21 cellular contexts compared by ENCODE assay signal in genomic region chr1:233356705-233356987, GRCh38. TPM values are rescaled to one million over a fixed set of nuclear protein-coding genes. Genes with fewer than 3 reads are reported as not detected.
DNase-seq lines count a peak whose midpoint lies in the region; ATAC-seq and TF ChIP-seq lines count a peak whose summit lies in the region.
"Had no signal": no experiment of that assay in that cellular context is flagged by ENCODE, and none has a peak within 500 bp of the region (broad histone marks: within the 10 kb centered on the region; RNA-seq: fewer than 3 reads in every experiment).

No MANE protein-coding gene starts in this region.

- no peaks in the 10 kb centered on the region for H3K9me3 Mint-ChIP-seq in activated T-cell treated with anti-CD3 and anti-CD28 coated beads, Interleukin-2, amount 50 U/mL, for 72 hours
- H3K9me3 Mint-ChIP-seq in dendritic cell treated with granulocyte-macrophage colony-stimulating factor and Interleukin-4, amounts not matched to agents 40 ng/mL and 50 ng/mL, for 4 days, result peaks cover 8% of the 10 kb centered on the region
- H3K9me3 Mint-ChIP-seq: activated CD4-positive, alpha-beta T cell treated with anti-CD3 and anti-CD28 coated beads, Interleukin-2, amount 10 ng/mL, durations not matched to agents 7 days and 5 days; activated naive CD4-positive, alpha-beta T cell treated with anti-CD3 and anti-CD28 coated beads, Interleukin-2, amount 50 U/mL, for 72 hours; neural progenitor cell had no signal

- H3K4me3 Mint-ChIP-seq in activated T-cell treated with anti-CD3 and anti-CD28 coated beads, Interleukin-2, amount 50 U/mL, for 72 hours, result peak overlapping the region in 1 of 2 donors; percentile 41
- peak overlapping the region; percentile 4 for H3K4me3 Mint-ChIP-seq in dendritic cell treated with granulocyte-macrophage colony-stimulating factor and Interleukin-4, amounts not matched to agents 40 ng/mL and 50 ng/mL, for 4 days
- H3K4me3 Mint-ChIP-seq: activated CD4-positive, alpha-beta T cell treated with anti-CD3 and anti-CD28 coated beads, Interleukin-2, amount 10 ng/mL, durations not matched to agents 7 days and 5 days; neural progenitor cell had no signal

- no peaks in the 10 kb centered on the region for H3K9me3 ChIP-seq in left lung
- H3K9me3 ChIP-seq: BE2C, spleen had no signal

- peaks cover 4% of the 10 kb centered on the region for H3K4me1 Mint-ChIP-seq in activated T-cell treated with anti-CD3 and anti-CD28 coated beads, Interleukin-2, amount 50 U/mL, for 72 hours (ENCODE audit: low read depth)
- peaks cover 36% of the 10 kb centered on the region for H3K4me1 Mint-ChIP-seq in dendritic cell treated with granulocyte-macrophage colony-stimulating factor and Interleukin-4, amounts not matched to agents 40 ng/mL and 50 ng/mL, for 4 days (ENCODE audit: low read depth)

- H3K27me3 Mint-ChIP-seq in activated T-cell treated with anti-CD3 and anti-CD28 coated beads, Interleukin-2, amount 50 U/mL, for 72 hours (ENCODE audit: low read depth), result no peaks in the 10 kb centered on the region
- no peaks in the 10 kb centered on the region for H3K27me3 Mint-ChIP-seq in dendritic cell treated with granulocyte-macrophage colony-stimulating factor and Interleukin-4, amounts not matched to agents 40 ng/mL and 50 ng/mL, for 4 days

- no peaks in the 10 kb centered on the region for H3K36me3 Mint-ChIP-seq in activated T-cell treated with anti-CD3 and anti-CD28 coated beads, Interleukin-2, amount 50 U/mL, for 72 hours (ENCODE audit: insufficient read depth in 2 of 2)
- H3K36me3 Mint-ChIP-seq in dendritic cell treated with granulocyte-macrophage colony-stimulating factor and Interleukin-4, amounts not matched to agents 40 ng/mL and 50 ng/mL, for 4 days (ENCODE audit: low read depth), result peaks cover 26% of the 10 kb centered on the region
- H3K36me3 Mint-ChIP-seq: activated naive CD4-positive, alpha-beta T cell treated with anti-CD3 and anti-CD28 coated beads, Interleukin-2, amount 50 U/mL, for 72 hours had no signal

- H3K27ac ChIP-seq in left lung, result no peak overlapping the region
- H3K27ac ChIP-seq: neural progenitor cell, spleen had no signal

- intact Hi-C loops in dendritic cell treated with granulocyte-macrophage colony-stimulating factor and Interleukin-4, amounts not matched to agents 40 ng/mL and 50 ng/mL, for 4 days (cut with micrococcal nuclease), result loop anchor here (2.0 kb wide), 1 partner anchor 30 kb away; the partner anchor contains the start of gene MAP3K21
- intact Hi-C loops in left lung (cut with DNase I), result no loop called here

- no peak for TF ChIP-seq CTCF in left lung (IDR thresholded peaks at IDR 0.05)

- no peaks in the 10 kb centered on the region for H3K27me3 ChIP-seq in left lung
- H3K27me3 ChIP-seq: neural progenitor cell, spleen had no signal

- DNase-seq in activated T-cell treated with anti-CD3 and anti-CD28 coated beads, Interleukin-2, amount 50 U/mL, for 72 hours, result no peak
- no peak for DNase-seq in activated T-cell treated with anti-CD3 and anti-CD28 coated beads, Interleukin-2, amount 50 U/mL, for 1 hour
- no peak for DNase-seq in NCI-H524 (lab: John Stamatoyannopoulos, UW)
- no peak for DNase-seq in left lung
- DNase-seq in NCI-H2227 treated with DMSO at 0.1 percent for 48 hours (lab: John Stamatoyannopoulos, UW), result no peak
- DNase-seq: activated CD4-positive, alpha-beta T cell treated with anti-CD3 and anti-CD28 coated beads, Interleukin-2, amount 10 ng/mL, durations not matched to agents 7 days and 5 days; activated T-cell treated with anti-CD3 and anti-CD28 coated beads, Interleukin-2, amount 50 U/mL, for 48 hours; BE2C; cerebellar nuclear complex; effector memory CD4-positive, alpha-beta T cell; left ventricle myocardium superior; NCI-H1436 treated with DMSO at 0.1 percent for 48 hours; NCI-H2171; NCI-H69; Right ventricle myocardium superior; spleen had no signal

- H3K4me3 ChIP-seq in left lung, result no peak overlapping the region
- H3K4me3 ChIP-seq: neural progenitor cell, spleen had no signal

- ATAC-seq in activated T-cell treated with anti-CD3 and anti-CD28 coated beads, Interleukin-2, amount 50 U/mL, for 72 hours (replicated peaks in 1 of 2), result no peak
- ATAC-seq in GM21619 (IDR thresholded peaks at IDR 0.05; ENCODE audit: unreplicated experiment), result peak; percentile 35
- peak; percentile 40 for ATAC-seq in HG03342 (IDR thresholded peaks at IDR 0.05; ENCODE audit: unreplicated experiment)
- ATAC-seq in left lung, result no peak
- ATAC-seq: activated naive CD4-positive, alpha-beta T cell treated with anti-CD3 and anti-CD28 coated beads, Interleukin-2, amount 50 U/mL, for 72 hours; left ventricle myocardium superior had no signal

- H3K4me1 ChIP-seq in left lung, result no peaks in the 10 kb centered on the region
- H3K4me1 ChIP-seq: BE2C, neural progenitor cell had no signal

- peak overlapping the region; percentile 36 for H3K27ac Mint-ChIP-seq in activated T-cell treated with anti-CD3 and anti-CD28 coated beads, Interleukin-2, amount 50 U/mL, for 72 hours
- H3K27ac Mint-ChIP-seq in dendritic cell treated with granulocyte-macrophage colony-stimulating factor and Interleukin-4, amounts not matched to agents 40 ng/mL and 50 ng/mL, for 4 days, result peak overlapping the region; percentile 76
- H3K27ac Mint-ChIP-seq: activated CD4-positive, alpha-beta T cell treated with anti-CD3 and anti-CD28 coated beads, Interleukin-2, amount 10 ng/mL, durations not matched to agents 7 days and 5 days; neural progenitor cell had no signal

- H3K36me3 ChIP-seq in left lung, result no peaks in the 10 kb centered on the region
- H3K36me3 ChIP-seq: BE2C, neural progenitor cell, spleen had no signal

RNA-seq across cellular contexts. Expression of gene MAP3K21, which starts 29.1 kb away (rescaled TPM):
- total RNA-seq in activated T-cell treated with anti-CD3 and anti-CD28 coated beads, Interleukin-2, amount 50 U/mL, for 72 hours, result 1 to 10 TPM; 1.8 to 2.7 TPM
- 1 to 10 TPM; 6.0 to 8.9 TPM for total RNA-seq in left lung

Comparison
In these comparisons a context has a peak if more than half of its experiments do, and no peak if none do; other contexts are left out.
1. ATAC-seq: peak in GM21619 (single experiment) and HG03342 (single experiment); none in activated T-cell treated with anti-CD3 and anti-CD28 coated beads, Interleukin-2, amount 50 U/mL, for 72 hours (0 of 2) and left lung (single experiment).